Comparison of ENCODE assay signal across 11 cellular contexts in the genomic region with DNA sequence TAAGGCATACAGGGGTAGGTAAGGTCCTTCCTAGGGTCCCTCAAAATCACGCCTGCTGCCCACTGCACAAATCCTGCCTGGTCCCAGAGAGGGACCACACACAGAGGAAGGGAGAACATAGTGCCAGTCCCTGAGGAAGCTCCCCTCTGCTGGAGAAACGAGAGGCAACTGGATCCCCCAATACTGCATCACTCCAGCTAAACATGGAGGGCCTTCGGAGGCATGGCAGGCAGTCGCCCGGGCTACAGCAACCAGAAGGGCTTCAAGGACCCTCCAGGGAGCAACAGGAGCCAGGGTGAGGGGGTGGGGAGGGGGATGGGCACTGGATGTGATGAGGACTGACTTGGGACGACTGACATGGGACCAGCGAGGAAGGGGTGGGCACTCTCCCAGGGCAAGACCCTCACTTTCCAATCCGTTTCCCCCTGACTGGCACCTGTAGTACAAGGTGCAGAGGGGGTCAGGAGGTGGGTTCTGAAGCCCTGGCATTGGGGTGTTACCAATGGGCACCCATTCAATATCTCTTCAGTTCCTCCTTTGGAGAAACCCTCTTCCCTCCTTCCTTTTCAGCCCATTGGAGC. TPM values are rescaled to one million over a fixed set of nuclear protein-coding genes. Genes with fewer than 3 reads are reported as not detected.
DNase-seq lines count a peak whose midpoint lies in the region; ATAC-seq and TF ChIP-seq lines count a peak whose summit lies in the region.
"Had no signal": no experiment of that assay in that cellular context is flagged by ENCODE, and none has a peak within 500 bp of the region (broad histone marks: within the 10 kb centered on the region; RNA-seq: fewer than 3 reads in every experiment).

No MANE protein-coding gene starts in this region.

- POLR2A ChIA-PET in WTC11 (lab: Charles Lee), result interaction anchor here (0.7 to 1.5 kb wide), 4 partner anchors 8 to 28 kb away, joined by 3 to 4 read pairs (median 4); no protein-coding TSS in a partner anchor

- CTCF ChIA-PET in WTC11 (lab: Charles Lee), result interaction anchor here (0.6 to 1.1 kb wide), 3 partner anchors 16 to 24 kb away, joined by 3 to 4 read pairs (median 3); no protein-coding TSS in a partner anchor

- H3K4me3 Mint-ChIP-seq in activated T-cell treated with anti-CD3 and anti-CD28 coated beads, Interleukin-2, amount 50 U/mL, for 4 hours, result peak overlapping the region; percentile 25
- H3K4me3 Mint-ChIP-seq in WTC11 (no peak overlapping the region), glutamatergic neuron (ENCODE audit: unreplicated experiment) (peak overlapping the region; percentile 52)

- no peaks in the 10 kb centered on the region for H3K27me3 Mint-ChIP-seq in activated T-cell treated with anti-CD3 and anti-CD28 coated beads, Interleukin-2, amount 50 U/mL, for 4 hours (ENCODE audit: low read depth)
- H3K27me3 Mint-ChIP-seq in WTC11 (ENCODE audit: low read depth), result peaks cover 4% of the 10 kb centered on the region; the same call in 1 of the 2 replicates
- H3K27me3 Mint-ChIP-seq in glutamatergic neuron (ENCODE audit: unreplicated experiment), result no peaks in the 10 kb centered on the region

- no peak for TF ChIP-seq CTCF in WTC11 (IDR thresholded peaks at IDR 0.05)
- TF ChIP-seq CTCF in glutamatergic neuron (IDR thresholded peaks at IDR 0.05; ENCODE audit: partially characterized antibody, unreplicated experiment), result no peak
- TF ChIP-seq CTCF in upper lobe of right lung (IDR thresholded peaks at IDR 0.05), result no peak

- H3K4me1 Mint-ChIP-seq in activated T-cell treated with anti-CD3 and anti-CD28 coated beads, Interleukin-2, amount 50 U/mL, for 4 hours (ENCODE audit: low read depth), result peaks cover 74% of the 10 kb centered on the region
- peaks cover 25% of the 10 kb centered on the region for H3K4me1 Mint-ChIP-seq in WTC11
- peaks cover 5% of the 10 kb centered on the region for H3K4me1 Mint-ChIP-seq in glutamatergic neuron (ENCODE audit: low read depth, unreplicated experiment)

- no peak for ATAC-seq in activated T-cell treated with anti-CD3 and anti-CD28 coated beads, Interleukin-2, amount 50 U/mL, for 4 hours
- ATAC-seq in WTC11 (no peak), upper lobe of right lung (no peak)

- intact Hi-C loops in upper lobe of right lung (cut with DNase I), result no loop called here

- no peaks in the 10 kb centered on the region for H3K9me3 Mint-ChIP-seq in activated T-cell treated with anti-CD3 and anti-CD28 coated beads, Interleukin-2, amount 50 U/mL, for 4 hours
- H3K9me3 Mint-ChIP-seq in WTC11 (no peaks in the 10 kb centered on the region), glutamatergic neuron (ENCODE audit: unreplicated experiment) (peaks cover 2% of the 10 kb centered on the region)

- H3K36me3 Mint-ChIP-seq in activated T-cell treated with anti-CD3 and anti-CD28 coated beads, Interleukin-2, amount 50 U/mL, for 4 hours (ENCODE audit: insufficient read depth), result peaks cover 2% of the 10 kb centered on the region
- H3K36me3 Mint-ChIP-seq in WTC11 (no peaks in the 10 kb centered on the region), glutamatergic neuron (ENCODE audit: unreplicated experiment) (no peaks in the 10 kb centered on the region)

- no peak overlapping the region for H3K9ac ChIP-seq in subcutaneous abdominal adipose tissue (ENCODE audit: low read length in 5 of 5)

- H3K4me3 ChIP-seq in subcutaneous abdominal adipose tissue (ENCODE audit: low read depth in 1 of 5, low read length in 5 of 5), result no peak overlapping the region
- no peak overlapping the region for H3K4me3 ChIP-seq in upper lobe of right lung

- H3K27ac ChIP-seq in subcutaneous abdominal adipose tissue (ENCODE audit: low read depth, low read length) (peak overlapping the region; percentile 11), upper lobe of right lung (no peak overlapping the region)
- H3K27ac ChIP-seq: VCaP had no signal

- H3K36me3 ChIP-seq in subcutaneous abdominal adipose tissue (ENCODE audit: control insufficient read depth in 5 of 5, insufficient read depth in 5 of 5, low read length in 5 of 5) (no peaks in the 10 kb centered on the region), upper lobe of right lung (no peaks in the 10 kb centered on the region)

- peaks cover 0 to 3% (median 0%) of the 10 kb centered on the region in 5 donors for H3K27me3 ChIP-seq in subcutaneous abdominal adipose tissue (ENCODE audit: control insufficient read depth in 5 of 5, insufficient read depth in 4 of 5, low read length in 5 of 5)
- H3K27me3 ChIP-seq in upper lobe of right lung, result no peaks in the 10 kb centered on the region

- H3K4me1 ChIP-seq in subcutaneous abdominal adipose tissue (ENCODE audit: control insufficient read depth in 5 of 5, insufficient read depth in 5 of 5, low read length in 5 of 5) (peaks cover 8 to 19% (median 13%) of the 10 kb centered on the region in 5 donors), upper lobe of right lung (peaks cover 18% of the 10 kb centered on the region)

- DNase-seq in activated T-cell treated with anti-CD3 and anti-CD28 coated beads, Interleukin-2, amount 50 U/mL, for 4 hours, result no peak
- DNase-seq in activated T-cell treated with anti-CD3 and anti-CD28 coated beads, Interleukin-2, amount 50 U/mL, for 1 hour, result no peak
- no peak for DNase-seq in WTC11 (ENCODE audit: low spot score)
- DNase-seq in glutamatergic neuron, result no peak
- DNase-seq in stimulated activated CD4-positive, alpha-beta T cell treated with anti-CD3 and anti-CD28 coated beads, Interleukin-4, amount 100 ng/mL, for 4 hours, result no peak
- DNase-seq in AG20443 (ENCODE audit: low spot score), result no peak
- DNase-seq in upper lobe of right lung, result no peak
- DNase-seq: Kasumi-1, Right ventricle myocardium superior had no signal

- peak overlapping the region; percentile 64; the same call in 1 of the 2 replicates for H3K27ac Mint-ChIP-seq in WTC11
- no peak overlapping the region for H3K27ac Mint-ChIP-seq in glutamatergic neuron (ENCODE audit: unreplicated experiment)

- H3K9me3 ChIP-seq in subcutaneous abdominal adipose tissue (ENCODE audit: control insufficient read depth in 5 of 5, low read length in 5 of 5) (no peaks in the 10 kb centered on the region), upper lobe of right lung (no peaks in the 10 kb centered on the region)

TF ChIP-seq in WTC11, 78 proteins besides CTCF, POLR2A, EP300 and RAD21 (continues in another document):
- TF ChIP-seq, protein P1, sequence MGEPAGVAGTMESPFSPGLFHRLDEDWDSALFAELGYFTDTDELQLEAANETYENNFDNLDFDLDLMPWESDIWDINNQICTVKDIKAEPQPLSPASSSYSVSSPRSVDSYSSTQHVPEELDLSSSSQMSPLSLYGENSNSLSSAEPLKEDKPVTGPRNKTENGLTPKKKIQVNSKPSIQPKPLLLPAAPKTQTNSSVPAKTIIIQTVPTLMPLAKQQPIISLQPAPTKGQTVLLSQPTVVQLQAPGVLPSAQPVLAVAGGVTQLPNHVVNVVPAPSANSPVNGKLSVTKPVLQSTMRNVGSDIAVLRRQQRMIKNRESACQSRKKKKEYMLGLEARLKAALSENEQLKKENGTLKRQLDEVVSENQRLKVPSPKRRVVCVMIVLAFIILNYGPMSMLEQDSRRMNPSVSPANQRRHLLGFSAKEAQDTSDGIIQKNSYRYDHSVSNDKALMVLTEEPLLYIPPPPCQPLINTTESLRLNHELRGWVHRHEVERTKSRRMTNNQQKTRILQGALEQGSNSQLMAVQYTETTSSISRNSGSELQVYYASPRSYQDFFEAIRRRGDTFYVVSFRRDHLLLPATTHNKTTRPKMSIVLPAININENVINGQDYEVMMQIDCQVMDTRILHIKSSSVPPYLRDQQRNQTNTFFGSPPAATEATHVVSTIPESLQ (CRISPR knock-in tag; IDR thresholded peaks at IDR 0.05), result no peak
- TF ChIP-seq SP1 (CRISPR knock-in tag; conservative IDR thresholded peaks at IDR 0.05), result no peak
- TF ChIP-seq, protein P2, sequence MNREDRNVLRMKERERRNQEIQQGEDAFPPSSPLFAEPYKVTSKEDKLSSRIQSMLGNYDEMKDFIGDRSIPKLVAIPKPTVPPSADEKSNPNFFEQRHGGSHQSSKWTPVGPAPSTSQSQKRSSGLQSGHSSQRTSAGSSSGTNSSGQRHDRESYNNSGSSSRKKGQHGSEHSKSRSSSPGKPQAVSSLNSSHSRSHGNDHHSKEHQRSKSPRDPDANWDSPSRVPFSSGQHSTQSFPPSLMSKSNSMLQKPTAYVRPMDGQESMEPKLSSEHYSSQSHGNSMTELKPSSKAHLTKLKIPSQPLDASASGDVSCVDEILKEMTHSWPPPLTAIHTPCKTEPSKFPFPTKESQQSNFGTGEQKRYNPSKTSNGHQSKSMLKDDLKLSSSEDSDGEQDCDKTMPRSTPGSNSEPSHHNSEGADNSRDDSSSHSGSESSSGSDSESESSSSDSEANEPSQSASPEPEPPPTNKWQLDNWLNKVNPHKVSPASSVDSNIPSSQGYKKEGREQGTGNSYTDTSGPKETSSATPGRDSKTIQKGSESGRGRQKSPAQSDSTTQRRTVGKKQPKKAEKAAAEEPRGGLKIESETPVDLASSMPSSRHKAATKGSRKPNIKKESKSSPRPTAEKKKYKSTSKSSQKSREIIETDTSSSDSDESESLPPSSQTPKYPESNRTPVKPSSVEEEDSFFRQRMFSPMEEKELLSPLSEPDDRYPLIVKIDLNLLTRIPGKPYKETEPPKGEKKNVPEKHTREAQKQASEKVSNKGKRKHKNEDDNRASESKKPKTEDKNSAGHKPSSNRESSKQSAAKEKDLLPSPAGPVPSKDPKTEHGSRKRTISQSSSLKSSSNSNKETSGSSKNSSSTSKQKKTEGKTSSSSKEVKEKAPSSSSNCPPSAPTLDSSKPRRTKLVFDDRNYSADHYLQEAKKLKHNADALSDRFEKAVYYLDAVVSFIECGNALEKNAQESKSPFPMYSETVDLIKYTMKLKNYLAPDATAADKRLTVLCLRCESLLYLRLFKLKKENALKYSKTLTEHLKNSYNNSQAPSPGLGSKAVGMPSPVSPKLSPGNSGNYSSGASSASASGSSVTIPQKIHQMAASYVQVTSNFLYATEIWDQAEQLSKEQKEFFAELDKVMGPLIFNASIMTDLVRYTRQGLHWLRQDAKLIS (CRISPR knock-in tag; IDR thresholded peaks at IDR 0.05; ENCODE audit: borderline replicate concordance), result no peak
- no peak for TF ChIP-seq SOX15 (CRISPR knock-in tag; IDR thresholded peaks at IDR 0.05)
- TF ChIP-seq ZNF219 (CRISPR knock-in tag; IDR thresholded peaks at IDR 0.05; ENCODE audit: borderline replicate concordance), result no peak

RNA-seq across cellular contexts. Expression of gene DDIT4, which starts 21.7 kb away (rescaled TPM):
- total RNA-seq in activated T-cell treated with anti-CD3 and anti-CD28 coated beads, Interleukin-2, amount 50 U/mL, for 4 hours, result 100 to 1,000 TPM; 240 to 268 (median 263) TPM
- total RNA-seq in WTC11 (2021) (118 to 158 TPM (median 153 TPM) in 3 replicates), glutamatergic neuron (ENCODE audit: unreplicated experiment) (153 TPM), upper lobe of right lung (200 TPM)

RNA-seq across cellular contexts. Expression of gene DNAJB12, which starts 59.3 kb away (rescaled TPM):
- 10 to 100 TPM; 32.6 to 39.4 (median 35.4) TPM for total RNA-seq in activated T-cell treated with anti-CD3 and anti-CD28 coated beads, Interleukin-2, amount 50 U/mL, for 4 hours
- total RNA-seq in WTC11 (2021) (19.3 to 21.6 TPM (median 20.0 TPM) in 3 replicates), glutamatergic neuron (ENCODE audit: unreplicated experiment) (23.0 TPM), upper lobe of right lung (39.9 TPM)
